ENCODE assay signal across 8 cellular contexts in genomic region chr6:44010411-44011349, GRCh38.
DNase-seq lines count a peak whose midpoint lies in the region; ATAC-seq and TF ChIP-seq lines count a peak whose summit lies in the region.

No MANE protein-coding gene starts in this region.

- H4K8ac ChIP-seq in mesendoderm (ENCODE audit: low read depth, low read length): no peak overlapping the region

- peak; percentile 54 to 58 for ATAC-seq in activated T-cell treated with anti-CD3 and anti-CD28 coated beads, Interleukin-2, amount 50 U/mL, for 72 hours (replicated peaks in 1 of 2)
- ATAC-seq in effector memory CD8-positive, alpha-beta T cell (replicated peaks): no peak

- H3K79me1 ChIP-seq in mesendoderm (ENCODE audit: low read length): no peaks in the 10 kb centered on the region

- no peak overlapping the region for H3K4me3 Mint-ChIP-seq in activated T-cell treated with anti-CD3 and anti-CD28 coated beads, Interleukin-2, amount 50 U/mL, for 72 hours
- H3K4me3 Mint-ChIP-seq in progenitor cell of endocrine pancreas (ENCODE audit: low read depth): no peak overlapping the region
- H3K4me3 Mint-ChIP-seq in effector memory CD8-positive, alpha-beta T cell: no peak overlapping the region

- H2AK5ac ChIP-seq in mesendoderm (ENCODE audit: low read length): no peak overlapping the region

- H3K27ac Mint-ChIP-seq in activated T-cell treated with anti-CD3 and anti-CD28 coated beads, Interleukin-2, amount 50 U/mL, for 72 hours: no peak overlapping the region
- H3K27ac Mint-ChIP-seq in progenitor cell of endocrine pancreas: no peak overlapping the region
- H3K27ac Mint-ChIP-seq in effector memory CD8-positive, alpha-beta T cell: no peak overlapping the region

- no peak for TF ChIP-seq CTCF in progenitor cell of endocrine pancreas (IDR thresholded peaks at IDR 0.05; ENCODE audit: unreplicated experiment)

- H3K36me3 Mint-ChIP-seq in activated T-cell treated with anti-CD3 and anti-CD28 coated beads, Interleukin-2, amount 50 U/mL, for 72 hours (ENCODE audit: insufficient read depth in 2 of 2): no peaks in the 10 kb centered on the region
- no peaks in the 10 kb centered on the region for H3K36me3 Mint-ChIP-seq in progenitor cell of endocrine pancreas (ENCODE audit: insufficient read depth)
- no peaks in the 10 kb centered on the region for H3K36me3 Mint-ChIP-seq in effector memory CD8-positive, alpha-beta T cell (ENCODE audit: insufficient read depth)

- H2BK15ac ChIP-seq in mesendoderm (replicated peaks; ENCODE audit: low read depth): no peak overlapping the region

- no peak overlapping the region for H3K23ac ChIP-seq in mesendoderm (ENCODE audit: low read length)

- H3K9me3 ChIP-seq in SJCRH30 (replicated peaks): no peaks in the 10 kb centered on the region

- H3K4me3 ChIP-seq in SJCRH30 (no peak overlapping the region), mesendoderm (ENCODE audit: low read length) (no peak overlapping the region)

- H3K9me3 Mint-ChIP-seq in activated T-cell treated with anti-CD3 and anti-CD28 coated beads, Interleukin-2, amount 50 U/mL, for 72 hours: peaks cover 0 to 2% of the 10 kb centered on the region in 2 donors
- no peaks in the 10 kb centered on the region for H3K9me3 Mint-ChIP-seq in progenitor cell of endocrine pancreas (ENCODE audit: low read depth)
- no peaks in the 10 kb centered on the region for H3K9me3 Mint-ChIP-seq in effector memory CD8-positive, alpha-beta T cell

- H3K4me1 Mint-ChIP-seq in activated T-cell treated with anti-CD3 and anti-CD28 coated beads, Interleukin-2, amount 50 U/mL, for 72 hours (ENCODE audit: low read depth): no peaks in the 10 kb centered on the region
- H3K4me1 Mint-ChIP-seq in progenitor cell of endocrine pancreas (ENCODE audit: low read depth): no peaks in the 10 kb centered on the region
- no peaks in the 10 kb centered on the region for H3K4me1 Mint-ChIP-seq in effector memory CD8-positive, alpha-beta T cell (ENCODE audit: low read depth in 2 of 2)

- H3K27me3 ChIP-seq in SJCRH30 (no peaks in the 10 kb centered on the region), mesendoderm (ENCODE audit: insufficient read depth, low read length, poor library complexity) (no peaks in the 10 kb centered on the region)

- H3K4me2 ChIP-seq in mesendoderm (ENCODE audit: low read length): no peak overlapping the region

- H3K79me2 ChIP-seq in mesendoderm (ENCODE audit: control insufficient read depth, insufficient read depth, low read length): no peaks in the 10 kb centered on the region

- no peak overlapping the region for H3K9ac ChIP-seq in mesendoderm (ENCODE audit: low read length)

- no peak overlapping the region for H2BK120ac ChIP-seq in mesendoderm (ENCODE audit: low read depth, low read length)

- H3K27me3 Mint-ChIP-seq in activated T-cell treated with anti-CD3 and anti-CD28 coated beads, Interleukin-2, amount 50 U/mL, for 72 hours (ENCODE audit: low read depth): peaks cover 34% of the 10 kb centered on the region
- peaks cover 24% of the 10 kb centered on the region for H3K27me3 Mint-ChIP-seq in progenitor cell of endocrine pancreas
- H3K27me3 Mint-ChIP-seq in effector memory CD8-positive, alpha-beta T cell: peaks cover 26 to 58% of the 10 kb centered on the region in 2 donors

- no peak overlapping the region for H3K4ac ChIP-seq in mesendoderm (ENCODE audit: low read depth, low read length)

- no peak overlapping the region for H3K56ac ChIP-seq in mesendoderm (ENCODE audit: low read length)

- no peak overlapping the region for H4K5ac ChIP-seq in mesendoderm (ENCODE audit: low read length)

- no peak overlapping the region for H2BK5ac ChIP-seq in mesendoderm (ENCODE audit: low read length)

- no CpG with 5 or more reads among the region's 11 CpGs for WGBS in mesendoderm (ENCODE audit: extremely low coverage, insufficient coverage, low lambda C conversion rate)

- DNase-seq in activated T-cell treated with anti-CD3 and anti-CD28 coated beads, Interleukin-2, amount 50 U/mL, for 72 hours: peak in 1 of 2 donors; percentile 22
- DNase-seq in activated T-cell treated with anti-CD3 and anti-CD28 coated beads, Interleukin-2, amount 50 U/mL, for 1 hour: no peak
- peak; percentile 40 to 44 for DNase-seq in SJCRH30
- DNase-seq in glomerular visceral epithelial cell (ENCODE audit: extremely low spot score): peak; percentile 100
- DNase-seq in stromal cell of bone marrow (ENCODE audit: low read depth): peak; percentile 98
- no peak for DNase-seq in progenitor cell of endocrine pancreas (ENCODE audit: low spot score, unreplicated experiment)
- no peak for DNase-seq in effector memory CD8-positive, alpha-beta T cell
- no peak for DNase-seq in mesendoderm

- H3K36me3 ChIP-seq in SJCRH30 (no peaks in the 10 kb centered on the region), mesendoderm (ENCODE audit: control insufficient read depth, insufficient read depth, low read length) (no peaks in the 10 kb centered on the region)

- no peaks in the 10 kb centered on the region; the same call in 1 of the 2 replicates for H3K4me1 ChIP-seq in SJCRH30
- H3K4me1 ChIP-seq in mesendoderm (ENCODE audit: control insufficient read depth, low read depth, low read length): peaks cover 2% of the 10 kb centered on the region

- H3K18ac ChIP-seq in mesendoderm (ENCODE audit: low read length): no peak overlapping the region

- H3K27ac ChIP-seq in SJCRH30 (no peak overlapping the region), mesendoderm (ENCODE audit: low read depth, low read length) (no peak overlapping the region)

Comparison
In these comparisons a context has a peak if more than half of its experiments do, and no peak if none do; other contexts are left out.
1. DNase-seq: peak in SJCRH30 (2 of 2), glomerular visceral epithelial cell (single experiment) and stromal cell of bone marrow (single experiment); none in activated T-cell treated with anti-CD3 and anti-CD28 coated beads, Interleukin-2, amount 50 U/mL, for 1 hour (single experiment), progenitor cell of endocrine pancreas (single experiment), effector memory CD8-positive, alpha-beta T cell (0 of 3) and mesendoderm (single experiment).